In genomic region chr18:76480913-76481312, GRCh38 we compare ENCODE assay signal across 1 cellular context.
TF ChIP-seq lines count a peak whose summit lies in the region.

No MANE protein-coding gene starts in this region.

TF ChIP-seq in HepG2, 621 proteins besides CTCF, POLR2A, EP300 and RAD21 (continued from another document):
- TF ChIP-seq PRPF4 (IDR thresholded peaks at IDR 0.05; ENCODE audit: low read depth, low read length, poor library complexity, severe bottlenecking), result no peak
- no peak for TF ChIP-seq ZNF235 (CRISPR knock-in tag; IDR thresholded peaks at IDR 0.05; ENCODE audit: borderline replicate concordance)
- TF ChIP-seq SOX6 (IDR thresholded peaks at IDR 0.05), result no peak
- no peak for TF ChIP-seq SOX6 (CRISPR knock-in tag; IDR thresholded peaks at IDR 0.05)
- TF ChIP-seq ZNF326 (CRISPR knock-in tag; IDR thresholded peaks at IDR 0.05; ENCODE audit: borderline replicate concordance), result no peak
- TF ChIP-seq FOXO4 (CRISPR knock-in tag; conservative IDR thresholded peaks at IDR 0.05), result no peak
- no peak for TF ChIP-seq PHF5A (CRISPR knock-in tag; IDR thresholded peaks at IDR 0.05; ENCODE audit: low read depth, unreplicated experiment)
- no peak for TF ChIP-seq ZBTB40 (IDR thresholded peaks at IDR 0.05)
- TF ChIP-seq ZBTB40 (CRISPR knock-in tag; IDR thresholded peaks at IDR 0.05), result no peak
- no peak for TF ChIP-seq ZNF317 (CRISPR knock-in tag; IDR thresholded peaks at IDR 0.05)
- no peak for TF ChIP-seq ZBTB8A (CRISPR knock-in tag; IDR thresholded peaks at IDR 0.05; ENCODE audit: borderline replicate concordance, low read depth)
- TF ChIP-seq ZNF552 (CRISPR knock-in tag; IDR thresholded peaks at IDR 0.05; ENCODE audit: borderline replicate concordance), result no peak
- TF ChIP-seq KLF12 (CRISPR knock-in tag; IDR thresholded peaks at IDR 0.05; ENCODE audit: borderline replicate concordance), result peak; percentile 63; the same call in 1 of the 2 replicates
- TF ChIP-seq GMEB2 (CRISPR knock-in tag; IDR thresholded peaks at IDR 0.05; ENCODE audit: low read depth), result no peak
- no peak for TF ChIP-seq NFIC (IDR thresholded peaks at IDR 0.05; ENCODE audit: low read length)
- no peak for TF ChIP-seq JARID2 (CRISPR knock-in tag; IDR thresholded peaks at IDR 0.05; ENCODE audit: insufficient replicate concordance)
- TF ChIP-seq ARID4A (CRISPR knock-in tag; IDR thresholded peaks at IDR 0.05; ENCODE audit: borderline replicate concordance), result no peak
- TF ChIP-seq NPAS2 (CRISPR knock-in tag; IDR thresholded peaks at IDR 0.05; ENCODE audit: borderline replicate concordance), result no peak
- TF ChIP-seq RBM22 (optimal IDR thresholded peaks at IDR 0.05; ENCODE audit: low read length), result peak; percentile 15
- no peak for TF ChIP-seq ZNF761 (CRISPR knock-in tag; conservative IDR thresholded peaks at IDR 0.05)
- TF ChIP-seq CREB1 (IDR thresholded peaks at IDR 0.05), result no peak
- no peak for TF ChIP-seq CREB1 (CRISPR knock-in tag; IDR thresholded peaks at IDR 0.05)
TF ChIP-seq in HepG2: peak in this region for 3.
